ENCODE assay signal across 8 cellular contexts in genomic region chr6:42527204-42527603, GRCh38.
"Had no signal": no experiment of that assay in that cellular context is flagged by ENCODE, and none has a peak within 500 bp of the region (broad histone marks: within the 10 kb centered on the region; RNA-seq: fewer than 3 reads in every experiment).

No MANE protein-coding gene starts in this region.

- H3K9ac ChIP-seq: GM23248 had no signal

- DNase-seq: GM23248, GOT3, H9, HCEC 1CT, KG1 had no signal

- H3K4me3 ChIP-seq: GM23248 had no signal

- FAIRE-seq: H54, HepG2 had no signal

- H3K27ac ChIP-seq: GM23248, HL-60 had no signal

- ATAC-seq: HepG2 had no signal

- H2AFZ ChIP-seq: GM23248 had no signal
